9 cellular contexts compared by ENCODE assay signal in genomic region chr1:150282558-150282958, GRCh38. TPM values are rescaled to one million over a fixed set of nuclear protein-coding genes. Genes with fewer than 3 reads are reported as not detected.
DNase-seq lines count a peak whose midpoint lies in the region; ATAC-seq, FAIRE-seq and TF ChIP-seq lines count a peak whose summit lies in the region.
"Had no signal": no experiment of that assay in that cellular context is flagged by ENCODE, and none has a peak within 500 bp of the region (broad histone marks: within the 10 kb centered on the region; RNA-seq: fewer than 3 reads in every experiment).

No MANE protein-coding gene starts in this region.

- H3K9ac ChIP-seq in adipocyte (ENCODE audit: low read length), result peak overlapping the region; percentile 80
- H3K9ac ChIP-seq in stomach smooth muscle (ENCODE audit: low read length in 2 of 2), result peak overlapping the region; percentile 74 to 91

- TF ChIP-seq POLR2A in GM12892 (IDR thresholded peaks at IDR 0.05; ENCODE audit: low read depth, low read length), result no peak

- peaks cover 6 to 22% (median 11%) of the 10 kb centered on the region in 3 donors for H3K27me3 Mint-ChIP-seq in immature natural killer cell (ENCODE audit: low read depth in 3 of 3)

- FAIRE-seq in GM12892 (lab: Jason Lieb, UNC), result no peak

- H3K4me1 Mint-ChIP-seq in immature natural killer cell, result peaks cover 28 to 34% of the 10 kb centered on the region in 2 donors

- H3K9me3 ChIP-seq in adipocyte (ENCODE audit: control insufficient read depth, low read length) (no peaks in the 10 kb centered on the region), stomach smooth muscle (ENCODE audit: control insufficient read depth in 2 of 2, low read length in 2 of 2) (no peaks in the 10 kb centered on the region)

- H3K27me3 ChIP-seq in adipocyte (replicated peaks; ENCODE audit: control insufficient read depth, insufficient read depth, low read length), result no peaks in the 10 kb centered on the region
- H3K27me3 ChIP-seq in stomach smooth muscle (ENCODE audit: control insufficient read depth in 1 of 2, insufficient read depth in 2 of 2, low read length in 2 of 2), result no peaks in the 10 kb centered on the region

- H3K36me3 ChIP-seq in adipocyte (ENCODE audit: control insufficient read depth, insufficient read depth, low read length, severe bottlenecking) (peaks cover 6% of the 10 kb centered on the region), stomach smooth muscle (ENCODE audit: control insufficient read depth in 2 of 2, insufficient read depth in 2 of 2, low read length in 2 of 2) (peaks cover 13% of the 10 kb centered on the region in 2 donors)
- H3K36me3 ChIP-seq: BLaER1 treated with 17β-estradiol and CSF1 and Interleukin-3, amounts not matched to agents 10 nM and 100 nM had no signal

- peak overlapping the region; percentile 99 for H3K27ac ChIP-seq in stomach smooth muscle (ENCODE audit: low read length)

- H3K4me3 Mint-ChIP-seq in immature natural killer cell, result peak overlapping the region; percentile 83 to 94 (median 88)

- H3K36me3 Mint-ChIP-seq in immature natural killer cell, result no peaks in the 10 kb centered on the region

- ATAC-seq in GM18520 (IDR thresholded peaks at IDR 0.05; ENCODE audit: unreplicated experiment), result no peak

- DNase-seq in NCI-H510A (lab: John Stamatoyannopoulos, UW), result peak; percentile 78
- no peak for DNase-seq in NCI-H510A treated with DMSO at 0.1 percent for 48 hours (lab: John Stamatoyannopoulos, UW)
- DNase-seq in adipocyte (ENCODE audit: low read depth), result no peak
- no peak for DNase-seq in immature natural killer cell
- DNase-seq in epidermal melanocyte (ENCODE audit: insufficient read length, low spot score), result no peak
- DNase-seq in GM12892 (ENCODE audit: insufficient read length), result no peak

- no peaks in the 10 kb centered on the region for H3K9me3 Mint-ChIP-seq in immature natural killer cell

- H3K4me1 ChIP-seq in adipocyte (ENCODE audit: control insufficient read depth, insufficient read depth, low read length) (peaks cover 23% of the 10 kb centered on the region), stomach smooth muscle (ENCODE audit: control insufficient read depth, insufficient read depth, low read length) (peaks cover 40% of the 10 kb centered on the region)

- peak overlapping the region in 5 of 6 donors; percentile 36 to 79 (median 70) for H3K27ac Mint-ChIP-seq in immature natural killer cell

- H3K4me3 ChIP-seq in adipocyte (ENCODE audit: low read length) (peak overlapping the region; percentile 88), stomach smooth muscle (ENCODE audit: low read length in 2 of 2) (peak overlapping the region; percentile 66 to 88)

RNA-seq across cellular contexts. Expression of gene CIART, which starts 0.2 kb away (rescaled TPM):
- not detected for polyA plus RNA-seq in immature natural killer cell
- polyA plus RNA-seq in GM12892 (2012; ENCODE audit: missing spikeins), result 2.5 TPM

RNA-seq across cellular contexts. Expression of gene C1orf54, which starts 10.0 kb away (rescaled TPM):
- polyA plus RNA-seq in immature natural killer cell, result 1 to 10 TPM; 1.9 to 6.9 (median 2.0) TPM
- polyA plus RNA-seq in GM12892 (2012; ENCODE audit: missing spikeins), result 14.6 TPM

RNA-seq across cellular contexts. Expression of gene MRPS21, which starts 11.1 kb away (rescaled TPM):
- polyA plus RNA-seq in immature natural killer cell, result 10 to 100 TPM; 51.7 to 58.6 (median 53.4) TPM
- polyA plus RNA-seq in GM12892 (2012; ENCODE audit: missing spikeins), result 60.1 TPM

RNA-seq across cellular contexts. Expression of gene APH1A, which starts 13.7 kb away (rescaled TPM):
- polyA plus RNA-seq in immature natural killer cell, result 10 to 100 TPM; 64.6 to 99.1 (median 82.1) TPM
- 76.6 TPM for polyA plus RNA-seq in GM12892 (2012; ENCODE audit: missing spikeins)

RNA-seq across cellular contexts. Expression of gene CA14, which starts 25.0 kb away (rescaled TPM):
- under 1 TPM in 2 of 3 donors, not detected in 1; 0.27 to 0.70 TPM for polyA plus RNA-seq in immature natural killer cell
- polyA plus RNA-seq in GM12892 (2012; ENCODE audit: missing spikeins), result 0.51 TPM
